ENCODE assay signal across 1 cellular context in genomic region chr13:76917755-76918481, GRCh38.
TF ChIP-seq lines count a peak whose summit lies in the region.

No MANE protein-coding gene starts in this region.

TF ChIP-seq in GM12878, 131 proteins besides CTCF, POLR2A, EP300 and RAD21:
- TF ChIP-seq BHLHE40 (IDR thresholded peaks at IDR 0.05; ENCODE audit: borderline replicate concordance in 1 of 2, low read depth in 2 of 2, low read length in 1 of 2) = peak in 1 of 2 experiments; percentile 14; a peak in 1 of 4 replicates
- TF ChIP-seq NBN (IDR thresholded peaks at IDR 0.05) = peak; percentile 34; the same call in 1 of the 2 replicates
- TF ChIP-seq RELB (IDR thresholded peaks at IDR 0.05; ENCODE audit: low read depth) = peak; percentile 86
- TF ChIP-seq MLLT1 (IDR thresholded peaks at IDR 0.05) = 0 out of 2 replicates have a peak, but pooled peaks have one; percentile 39
- TF ChIP-seq MTA2 (IDR thresholded peaks at IDR 0.05; ENCODE audit: low read depth) = peak; percentile 32; the same call in 1 of the 2 replicates
- peak; percentile 84 for TF ChIP-seq IKZF1 (conservative IDR thresholded peaks at IDR 0.05)
- TF ChIP-seq DPF2 (IDR thresholded peaks at IDR 0.05) = peak; percentile 39
- TF ChIP-seq MEF2B (IDR thresholded peaks at IDR 0.05; ENCODE audit: partially characterized antibody, poor library complexity, severe bottlenecking) = peak; percentile 28
- peak; percentile 48; a peak in 2 of 4 replicates for TF ChIP-seq IKZF2 (IDR thresholded peaks at IDR 0.05)
